Comparison of ENCODE assay signal across 8 cellular contexts in the genomic region with DNA sequence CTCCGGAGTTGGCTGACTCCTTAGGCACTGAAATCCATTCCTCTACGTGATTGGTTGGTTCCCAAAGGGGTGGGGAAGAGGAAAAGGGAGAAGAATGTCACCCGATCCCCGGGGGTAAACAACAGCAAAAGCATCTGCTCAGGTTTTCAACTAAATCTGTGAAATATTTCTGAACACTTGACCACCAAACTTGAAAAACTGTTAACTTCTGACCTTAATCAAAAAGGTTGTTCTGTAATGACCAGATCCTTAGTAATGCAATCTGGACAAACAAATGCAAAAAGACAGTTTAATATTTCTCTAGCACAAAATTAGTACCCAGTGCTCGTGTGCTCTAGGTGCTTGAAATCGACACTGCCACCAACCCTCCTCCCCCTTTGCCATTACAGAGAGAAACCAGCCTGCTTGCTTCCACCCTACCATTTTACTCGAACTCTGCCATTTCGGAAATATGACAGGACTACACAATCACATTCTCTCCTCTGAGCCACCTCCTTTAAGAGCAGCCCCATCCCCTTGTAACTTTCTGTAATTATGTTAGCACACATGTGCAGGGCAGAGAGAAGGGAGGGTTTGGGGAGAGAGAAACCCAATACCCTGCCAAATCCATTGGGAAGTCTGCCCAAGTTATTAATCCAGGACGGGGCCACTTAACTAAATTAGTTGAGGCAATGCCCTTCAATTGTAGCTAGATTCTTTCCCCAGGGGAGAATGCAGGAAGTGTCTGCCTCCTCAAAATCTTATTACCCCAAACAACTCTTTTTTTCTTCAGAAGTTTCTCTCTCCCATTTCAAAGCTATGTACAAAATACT.
DNase-seq lines count a peak whose midpoint lies in the region; ATAC-seq, FAIRE-seq and TF ChIP-seq lines count a peak whose summit lies in the region.

No MANE protein-coding gene starts in this region.

- no peak for TF ChIP-seq POLR2A in heart left ventricle (IDR thresholded peaks at IDR 0.05)

- intact Hi-C loops in heart left ventricle (cut with DNase I) (loop anchor here (2.0 to 10.0 kb wide), 13 partner anchors 20 to 490 kb away; no protein-coding TSS in a partner anchor), pancreas (cut with DNase I) (no loop called here)

- FAIRE-seq in pancreas (lab: Jason Lieb, UNC), result peak; percentile 97

- WGBS in heart left ventricle, 4 donors, result 1 to 2% (median 2%) methylated on average over 9 of the region's 9 CpGs
- 1% methylated on average over 9 of the region's 9 CpGs for WGBS in pancreas, 2 donors

- no peaks in the 10 kb centered on the region for H3K36me3 ChIP-seq in heart left ventricle
- H3K36me3 ChIP-seq in pancreas, result no peaks in the 10 kb centered on the region

- H3K27me3 ChIP-seq in heart left ventricle (no peaks in the 10 kb centered on the region), pancreas (no peaks in the 10 kb centered on the region)

- H3K9me3 ChIP-seq in heart left ventricle (no peaks in the 10 kb centered on the region), pancreas (no peaks in the 10 kb centered on the region)

- TF ChIP-seq CTCF in heart left ventricle (IDR thresholded peaks at IDR 0.05) (no peak), pancreas (IDR thresholded peaks at IDR 0.05) (no peak)

- H3K27ac ChIP-seq in heart left ventricle (peak overlapping the region; percentile 57 to 91 (median 84)), pancreas (peak overlapping the region; percentile 47 to 81 (median 62))

- H3K4me1 ChIP-seq in heart left ventricle (peaks cover 12 to 97% (median 77%) of the 10 kb centered on the region in 12 donors), pancreas (peaks cover 11 to 37% (median 35%) of the 10 kb centered on the region in 3 donors)

- ATAC-seq in heart left ventricle (peak; percentile 87 to 92 (median 90)), pancreas (peak; percentile 95 to 98 (median 96)), GM19023 (IDR thresholded peaks at IDR 0.05; ENCODE audit: unreplicated experiment) (no peak), HG03159 (IDR thresholded peaks at IDR 0.05; ENCODE audit: unreplicated experiment) (no peak)

- H3K4me3 ChIP-seq in heart left ventricle (peak overlapping the region; percentile 22 to 58 (median 46)), pancreas (peak overlapping the region; percentile 5 to 37 (median 27))

- peak; percentile 67 to 88 (median 81) for DNase-seq in NCI-H1417 (lab: John Stamatoyannopoulos, UW)
- no peak for DNase-seq in NCI-H1417 treated with DMSO at 0.1 percent for 48 hours (lab: John Stamatoyannopoulos, UW)
- peak; percentile 99 for DNase-seq in NCI-H2171 treated with DMSO at 0.1 percent for 48 hours (lab: John Stamatoyannopoulos, UW)
- DNase-seq in amniotic epithelial cell (ENCODE audit: low read depth), result peak; percentile 90
- peak in 4 of 5 donors; percentile 69 to 85 (median 72) for DNase-seq in heart left ventricle
- peak in 4 of 6 donors; percentile 40 to 82 (median 76) for DNase-seq in pancreas

Comparison
In these comparisons a context has a peak if more than half of its experiments do, and no peak if none do; other contexts are left out.
1. ATAC-seq: peak in heart left ventricle (4 of 4) and pancreas (4 of 4); none in GM19023 (single experiment) and HG03159 (single experiment).
2. intact Hi-C loops: an anchor here in heart left ventricle (2.0 to 10.0 kb wide); none called in pancreas.